Comparison of ENCODE assay signal across 13 cellular contexts in the genomic region with DNA sequence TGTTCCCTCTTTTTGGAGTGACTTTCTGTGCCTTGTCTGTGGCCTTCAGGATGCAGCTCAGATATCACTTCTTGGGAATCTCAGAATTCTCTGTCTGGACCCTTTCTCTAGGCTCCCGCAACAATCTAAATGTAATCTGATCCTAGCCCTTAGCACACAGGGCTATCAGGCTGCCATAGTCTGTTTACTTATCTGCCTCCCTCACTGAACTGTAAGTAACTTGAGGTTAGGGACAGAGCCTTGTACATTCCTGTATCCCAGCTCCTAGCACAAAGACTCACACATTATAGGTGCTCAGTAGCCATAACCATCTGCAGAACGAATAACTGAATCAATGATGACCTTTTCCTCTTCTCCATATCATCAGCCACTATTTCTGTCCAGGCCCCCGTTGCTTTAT.
DNase-seq lines count a peak whose midpoint lies in the region; ATAC-seq and TF ChIP-seq lines count a peak whose summit lies in the region.
"Had no signal": no experiment of that assay in that cellular context is flagged by ENCODE, and none has a peak within 500 bp of the region (broad histone marks: within the 10 kb centered on the region; RNA-seq: fewer than 3 reads in every experiment).

No MANE protein-coding gene starts in this region.

- DNase-seq in NCI-H748 (lab: John Stamatoyannopoulos, UW; ENCODE audit: unreplicated experiment): peak; percentile 32
- DNase-seq in NCI-H748 treated with DMSO at 0.1 percent for 48 hours (lab: John Stamatoyannopoulos, UW): no peak
- DNase-seq in SK-N-DZ (ENCODE audit: low spot score): peak; percentile 44
- DNase-seq in glutamatergic neuron: no peak
- DNase-seq: ACHN; CD4-positive, CD25-positive, alpha-beta regulatory T cell; DMS53; HFFc6 had no signal

- peak overlapping the region; percentile 43 for H3K27ac Mint-ChIP-seq in glutamatergic neuron (ENCODE audit: unreplicated experiment)
- H3K27ac Mint-ChIP-seq: CD4-positive, CD25-positive, alpha-beta regulatory T cell; HFFc6 had no signal

- H3K9me3 Mint-ChIP-seq in glutamatergic neuron (ENCODE audit: unreplicated experiment): peaks cover 4% of the 10 kb centered on the region
- H3K9me3 Mint-ChIP-seq: CD4-positive, CD25-positive, alpha-beta regulatory T cell; HFFc6 had no signal

- TF ChIP-seq CTCF in glutamatergic neuron (IDR thresholded peaks at IDR 0.05; ENCODE audit: partially characterized antibody, unreplicated experiment): no peak

- peaks cover 2% of the 10 kb centered on the region for H3K27me3 Mint-ChIP-seq in glutamatergic neuron (ENCODE audit: unreplicated experiment)
- H3K27me3 Mint-ChIP-seq: CD4-positive, CD25-positive, alpha-beta regulatory T cell had no signal

- ATAC-seq in GM21367 (IDR thresholded peaks at IDR 0.05; ENCODE audit: unreplicated experiment) (no peak), GM19397 (IDR thresholded peaks at IDR 0.05; ENCODE audit: unreplicated experiment) (no peak), GM21526 (IDR thresholded peaks at IDR 0.05; ENCODE audit: low FRiP score, unreplicated experiment) (no peak)
- ATAC-seq: GM12878, HepG2 had no signal

- H3K4me1 Mint-ChIP-seq in glutamatergic neuron (ENCODE audit: low read depth, unreplicated experiment): peaks cover 10% of the 10 kb centered on the region
- H3K4me1 Mint-ChIP-seq: CD4-positive, CD25-positive, alpha-beta regulatory T cell had no signal

- H3K4me3 Mint-ChIP-seq in glutamatergic neuron (ENCODE audit: unreplicated experiment): no peak overlapping the region
- H3K4me3 Mint-ChIP-seq: CD4-positive, CD25-positive, alpha-beta regulatory T cell; HFFc6 had no signal

- H3K36me3 Mint-ChIP-seq in glutamatergic neuron (ENCODE audit: unreplicated experiment): no peaks in the 10 kb centered on the region
- H3K36me3 Mint-ChIP-seq: CD4-positive, CD25-positive, alpha-beta regulatory T cell had no signal

Comparison
In these comparisons a context has a peak if more than half of its experiments do, and no peak if none do; other contexts are left out.
1. DNase-seq: peak in NCI-H748 (single experiment) and SK-N-DZ (single experiment); none in NCI-H748 treated with DMSO at 0.1 percent for 48 hours (single experiment) and glutamatergic neuron (single experiment).